ENCODE assay signal across 17 cellular contexts in genomic region chr2:237939251-237939650, GRCh38. TPM values are rescaled to one million over a fixed set of nuclear protein-coding genes. Genes with fewer than 3 reads are reported as not detected.
DNase-seq lines count a peak whose midpoint lies in the region; ATAC-seq and TF ChIP-seq lines count a peak whose summit lies in the region.
"Had no signal": no experiment of that assay in that cellular context is flagged by ENCODE, and none has a peak within 500 bp of the region (broad histone marks: within the 10 kb centered on the region; RNA-seq: fewer than 3 reads in every experiment).

No MANE protein-coding gene starts in this region.

- TF ChIP-seq CTCF in CD4-positive, alpha-beta T cell (IDR thresholded peaks at IDR 0.05) = no peak
- TF ChIP-seq CTCF in endothelial cell (IDR thresholded peaks at IDR 0.05; ENCODE audit: unreplicated experiment) = no peak
- TF ChIP-seq CTCF in prostate gland (IDR thresholded peaks at IDR 0.05) = no peak

- no peak overlapping the region for H3K4me3 ChIP-seq in prostate gland
- H3K4me3 ChIP-seq: left ventricle myocardium inferior had no signal

- H3K9me3 ChIP-seq in CD4-positive, alpha-beta T cell (ENCODE audit: control insufficient read depth, low read length) = no peaks in the 10 kb centered on the region
- no peaks in the 10 kb centered on the region for H3K9me3 ChIP-seq in prostate gland

- no peak for TF ChIP-seq POLR2A in prostate gland (IDR thresholded peaks at IDR 0.05)

- intact Hi-C loops in CD4-positive, alpha-beta T cell (cut with DNase I, micrococcal nuclease) = no loop called here
- intact Hi-C loops in prostate gland (cut with DNase I) = no loop called here

- H3K9me3 Mint-ChIP-seq in CD4-positive, alpha-beta T cell = peaks cover 4% of the 10 kb centered on the region
- H3K9me3 Mint-ChIP-seq in endothelial cell (ENCODE audit: unreplicated experiment) = peaks cover 5% of the 10 kb centered on the region

- peak overlapping the region; percentile 2 for H3K4me3 Mint-ChIP-seq in CD4-positive, alpha-beta T cell
- no peak overlapping the region for H3K4me3 Mint-ChIP-seq in endothelial cell (ENCODE audit: unreplicated experiment)
- H3K4me3 Mint-ChIP-seq: activated CD4-positive, alpha-beta memory T cell treated with anti-CD3 and anti-CD28 coated beads, Interleukin-2, amount 10 ng/mL, durations not matched to agents 7 days and 5 days; activated naive CD8-positive, alpha-beta T cell treated with anti-CD3 and anti-CD28 coated beads, Interleukin-2, amount 50 U/mL, for 24 hours; B cell had no signal

- peak overlapping the region; percentile 18 for H3K27ac Mint-ChIP-seq in CD4-positive, alpha-beta T cell
- peak overlapping the region; percentile 67 for H3K27ac Mint-ChIP-seq in endothelial cell (ENCODE audit: unreplicated experiment)
- H3K27ac Mint-ChIP-seq: activated CD4-positive, alpha-beta memory T cell treated with anti-CD3 and anti-CD28 coated beads, Interleukin-2, amount 10 ng/mL, durations not matched to agents 7 days and 5 days; activated naive CD8-positive, alpha-beta T cell treated with anti-CD3 and anti-CD28 coated beads, Interleukin-2, amount 50 U/mL, for 24 hours; B cell had no signal

- peaks cover 16% of the 10 kb centered on the region for H3K36me3 Mint-ChIP-seq in CD4-positive, alpha-beta T cell (ENCODE audit: low read depth)
- H3K36me3 Mint-ChIP-seq in endothelial cell (ENCODE audit: low read depth, unreplicated experiment) = peaks cover 8% of the 10 kb centered on the region

- CTCF ChIA-PET in CD4-positive, alpha-beta T cell (lab: Charles Lee) = no interaction called here

- ATAC-seq in CD4-positive, alpha-beta T cell (ENCODE audit: poor library complexity) = no peak
- ATAC-seq in GM19397 (IDR thresholded peaks at IDR 0.05; ENCODE audit: unreplicated experiment) = no peak
- ATAC-seq: activated naive CD8-positive, alpha-beta T cell treated with anti-CD3 and anti-CD28 coated beads, Interleukin-2, amount 50 U/mL, for 24 hours; Right ventricle myocardium inferior had no signal

- POLR2A ChIA-PET in CD4-positive, alpha-beta T cell (lab: Charles Lee) = no interaction called here

- H3K4me1 ChIP-seq in prostate gland (replicated peaks) = no peaks in the 10 kb centered on the region

- H3K27me3 ChIP-seq in CD4-positive, alpha-beta T cell (ENCODE audit: control insufficient read depth, insufficient read depth, low read length) = no peaks in the 10 kb centered on the region
- H3K27me3 ChIP-seq in prostate gland (replicated peaks; ENCODE audit: insufficient read depth) = no peaks in the 10 kb centered on the region

- H3K27me3 Mint-ChIP-seq in CD4-positive, alpha-beta T cell = peaks cover 3% of the 10 kb centered on the region
- H3K27me3 Mint-ChIP-seq in endothelial cell (ENCODE audit: unreplicated experiment) = peaks cover 8% of the 10 kb centered on the region
- H3K27me3 Mint-ChIP-seq: activated CD4-positive, alpha-beta memory T cell treated with anti-CD3 and anti-CD28 coated beads, Interleukin-2, amount 10 ng/mL, durations not matched to agents 7 days and 5 days; activated naive CD8-positive, alpha-beta T cell treated with anti-CD3 and anti-CD28 coated beads, Interleukin-2, amount 50 U/mL, for 24 hours had no signal

- no peaks in the 10 kb centered on the region for H3K36me3 ChIP-seq in prostate gland
- H3K36me3 ChIP-seq: left ventricle myocardium inferior had no signal

- peaks cover 49% of the 10 kb centered on the region for H3K4me1 Mint-ChIP-seq in CD4-positive, alpha-beta T cell (ENCODE audit: low read depth)
- H3K4me1 Mint-ChIP-seq in endothelial cell (ENCODE audit: unreplicated experiment) = peaks cover 55% of the 10 kb centered on the region
- H3K4me1 Mint-ChIP-seq: B cell had no signal

- DNase-seq in CD4-positive, alpha-beta T cell = no peak
- DNase-seq in DMS153 (lab: John Stamatoyannopoulos, UW) = peak; percentile 66
- DNase-seq in NCI-H69 (lab: John Stamatoyannopoulos, UW) = peak; percentile 77
- DNase-seq in endothelial cell (ENCODE audit: low spot score) = no peak
- no peak for DNase-seq in COLO829 (ENCODE audit: low spot score)
- no peak for DNase-seq in prostate gland (ENCODE audit: low spot score)
- DNase-seq in activated CD8-positive, alpha-beta memory T cell treated with anti-CD3 and anti-CD28 coated beads, Interleukin-2, amount 50 U/mL, for 4 hours = no peak
- DNase-seq: activated CD4-positive, alpha-beta memory T cell treated with anti-CD3 and anti-CD28 coated beads, Interleukin-2, amount 10 ng/mL, durations not matched to agents 7 days and 5 days; activated naive CD8-positive, alpha-beta T cell treated with anti-CD3 and anti-CD28 coated beads, Interleukin-2, amount 50 U/mL, for 24 hours; dermis blood vessel endothelial cell; left ventricle myocardium inferior; NCI-H345; occipital lobe; T-helper 1 cell had no signal

- no peak overlapping the region for H3K27ac ChIP-seq in CD4-positive, alpha-beta T cell (ENCODE audit: low read depth, low read length)
- H3K27ac ChIP-seq in prostate gland = no peak overlapping the region
- H3K27ac ChIP-seq: left ventricle myocardium inferior had no signal

RNA-seq across cellular contexts. Expression of gene UBE2F, which starts 27.6 kb away (rescaled TPM):
- 10 to 100 TPM; 23.2 to 27.4 TPM for total RNA-seq in CD4-positive, alpha-beta T cell
- total RNA-seq in endothelial cell (ENCODE audit: unreplicated experiment) (107 TPM), prostate gland (10 to 100 TPM; 45.2 to 73.2 TPM)

Comparison
In these comparisons a context has a peak if more than half of its experiments do, and no peak if none do; other contexts are left out.
1. DNase-seq: peak in DMS153 (single experiment) and NCI-H69 (single experiment); none in CD4-positive, alpha-beta T cell (0 of 10), endothelial cell (single experiment), COLO829 (single experiment), prostate gland (single experiment) and activated CD8-positive, alpha-beta memory T cell treated with anti-CD3 and anti-CD28 coated beads, Interleukin-2, amount 50 U/mL, for 4 hours (single experiment).